In the genomic region with DNA sequence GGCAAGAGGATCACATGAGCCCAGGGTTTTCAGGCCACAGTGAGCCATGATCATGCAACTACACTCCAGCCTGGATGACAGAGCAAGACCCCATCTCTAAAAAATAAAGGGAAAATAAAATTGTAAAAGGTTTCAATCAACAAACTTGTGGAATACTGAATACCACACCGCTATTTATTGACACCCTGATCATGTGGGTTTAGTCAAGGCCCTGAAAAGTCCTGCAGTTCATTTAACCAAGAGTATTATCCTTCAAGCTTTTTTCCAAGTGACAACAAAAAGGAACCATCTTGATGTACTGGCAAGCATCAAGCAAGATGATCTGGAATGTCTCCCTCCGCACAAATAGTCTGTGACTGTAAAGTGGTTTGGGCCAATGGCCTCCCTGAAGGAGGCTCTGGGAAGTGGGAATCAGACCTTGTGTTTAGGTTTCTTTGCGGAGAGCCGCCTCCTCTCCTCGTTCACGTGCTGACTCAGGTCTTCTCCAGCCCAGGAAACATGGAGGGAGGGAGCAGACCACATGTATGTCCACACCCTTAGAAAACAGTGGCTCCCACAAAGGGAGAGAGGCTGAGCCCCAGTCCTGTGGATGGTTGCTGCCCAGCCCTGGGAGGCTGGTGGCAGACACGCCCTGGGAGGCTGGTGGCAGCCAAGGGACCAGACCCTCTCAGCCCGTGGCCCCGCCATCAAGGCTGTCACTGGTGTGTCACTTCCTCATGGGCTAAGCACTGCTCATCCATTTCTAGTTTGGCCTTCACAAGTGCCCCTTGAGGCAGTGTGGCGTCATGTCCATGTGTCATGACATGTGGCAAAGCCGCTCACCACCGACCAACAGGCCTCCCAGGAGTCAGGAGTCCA, we compare ENCODE assay signal across 17 cellular contexts. TPM values are rescaled to one million over a fixed set of nuclear protein-coding genes. Genes with fewer than 3 reads are reported as not detected.
"Had no signal": no experiment of that assay in that cellular context is flagged by ENCODE, and none has a peak within 500 bp of the region (broad histone marks: within the 10 kb centered on the region; RNA-seq: fewer than 3 reads in every experiment).

No MANE protein-coding gene starts in this region.

- H3K27ac ChIP-seq: cardiac muscle cell, heart left ventricle, left ventricle myocardium inferior had no signal

- H3K36me3 ChIP-seq: cardiac muscle cell, heart left ventricle, left ventricle myocardium inferior had no signal

- H3K27me3 ChIP-seq: cardiac muscle cell had no signal

- H3K4me3 ChIP-seq: cardiac muscle cell, heart left ventricle, left ventricle myocardium inferior had no signal

- H3K9me3 ChIP-seq: left ventricle myocardium inferior had no signal

- H3K9me3 Mint-ChIP-seq: T-helper 2 cell treated with Interferon-gamma antibody and Interleukin-4, amounts not matched to agents 5 μg/mL and 100 μg/mL, for 36 hours had no signal

- DNase-seq: activated CD4-positive, CD25-positive, alpha-beta regulatory T cell treated with anti-CD3 and anti-CD28 coated beads, Interleukin-2, amount 50 U/mL, for 72 hours; activated CD8-positive, alpha-beta memory T cell treated with anti-CD3 and anti-CD28 coated beads, Interleukin-2, amount 50 U/mL, for 48 hours; activated CD8-positive, alpha-beta T cell treated with anti-CD3 and anti-CD28 coated beads, Interleukin-2, amount 10 ng/mL, durations not matched to agents 7 days and 5 days; activated naive CD8-positive, alpha-beta T cell treated with anti-CD3 and anti-CD28 coated beads, Interleukin-2, amount 50 U/mL, for 24 hours; heart left ventricle; left ventricle myocardium inferior; mesenchymal stem cell; nephron progenitor cell; stimulated activated CD4-positive, alpha-beta T cell treated with anti-CD3 and anti-CD28 coated beads, Interleukin-15, amount 100 ng/mL, for 24 hours; stimulated activated CD4-positive, alpha-beta T cell treated with anti-CD3 and anti-CD28 coated beads, Interleukin-4, amount 100 ng/mL, for 24 hours; stimulated activated naive CD8-positive, alpha-beta T cell treated with anti-CD3 and anti-CD28 coated beads, Interleukin-15, amount 100 ng/mL, for 72 hours had no signal

- H3K4me3 Mint-ChIP-seq: activated CD8-positive, alpha-beta T cell treated with anti-CD3 and anti-CD28 coated beads, Interleukin-2, amount 10 ng/mL, durations not matched to agents 7 days and 5 days; activated naive CD8-positive, alpha-beta T cell treated with anti-CD3 and anti-CD28 coated beads, Interleukin-2, amount 50 U/mL, for 24 hours; nephron progenitor cell; stimulated activated naive CD8-positive, alpha-beta T cell treated with anti-CD3 and anti-CD28 coated beads, Interleukin-15, amount 100 ng/mL, for 72 hours; T-helper 2 cell treated with Interferon-gamma antibody and Interleukin-4, amounts not matched to agents 5 μg/mL and 100 μg/mL, for 36 hours had no signal

- H3K4me1 ChIP-seq: heart left ventricle, left ventricle myocardium inferior had no signal

- H3K27ac Mint-ChIP-seq: activated CD8-positive, alpha-beta T cell treated with anti-CD3 and anti-CD28 coated beads, Interleukin-2, amount 10 ng/mL, durations not matched to agents 7 days and 5 days; activated naive CD8-positive, alpha-beta T cell treated with anti-CD3 and anti-CD28 coated beads, Interleukin-2, amount 50 U/mL, for 24 hours; nephron progenitor cell; stimulated activated naive CD8-positive, alpha-beta T cell treated with anti-CD3 and anti-CD28 coated beads, Interleukin-15, amount 100 ng/mL, for 72 hours; T-helper 2 cell treated with Interferon-gamma antibody and Interleukin-4, amounts not matched to agents 5 μg/mL and 100 μg/mL, for 36 hours had no signal

- ATAC-seq: activated CD8-positive, alpha-beta T cell treated with anti-CD3 and anti-CD28 coated beads, Interleukin-2, amount 10 ng/mL, durations not matched to agents 7 days and 5 days; activated naive CD8-positive, alpha-beta T cell treated with anti-CD3 and anti-CD28 coated beads, Interleukin-2, amount 50 U/mL, for 24 hours; heart left ventricle; stimulated activated naive CD8-positive, alpha-beta T cell treated with anti-CD3 and anti-CD28 coated beads, Interleukin-15, amount 100 ng/mL, for 72 hours had no signal

- FAIRE-seq: frontal cortex, islet of Langerhans, urothelium cell line had no signal

RNA-seq across cellular contexts. Expression of gene RIPK4, which starts 56.7 kb away (rescaled TPM):
- total RNA-seq: activated CD8-positive, alpha-beta T cell treated with anti-CD3 and anti-CD28 coated beads, Interleukin-2, amount 10 ng/mL, durations not matched to agents 7 days and 5 days; frontal cortex had no signal
- polyA plus RNA-seq: fibroblast of lung had no signal
